8 cellular contexts compared by ENCODE assay signal in the genomic region with DNA sequence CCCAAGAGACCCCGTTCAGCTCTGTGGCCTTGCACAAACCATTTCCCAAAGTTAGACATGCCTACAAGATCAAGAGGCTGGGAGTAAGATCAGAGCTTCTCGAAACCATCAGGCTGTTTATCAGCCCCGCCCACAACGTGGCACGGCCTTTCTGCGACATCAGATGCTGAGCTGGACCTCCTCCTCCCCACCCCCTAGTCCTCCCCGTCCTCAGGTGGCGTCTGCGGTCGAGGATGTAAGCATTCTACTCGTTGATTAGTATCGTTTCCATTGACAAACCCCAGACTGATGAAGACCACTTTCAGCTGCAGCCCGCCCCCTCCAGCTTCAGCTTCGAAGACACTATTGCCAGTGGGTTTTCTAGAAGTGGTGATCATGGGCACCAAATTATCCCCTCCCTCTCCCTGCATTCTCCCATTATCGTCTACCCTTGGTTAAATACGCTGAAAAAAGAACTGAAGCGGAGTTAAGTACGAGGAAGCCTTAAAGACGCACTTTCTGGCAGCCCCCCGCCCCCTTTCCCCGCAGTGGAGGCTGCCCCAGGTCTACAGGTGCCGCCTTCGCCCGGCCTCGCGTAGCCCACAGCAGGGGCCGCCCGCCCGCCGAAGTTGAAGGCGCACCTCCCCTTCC. TPM values are rescaled to one million over a fixed set of nuclear protein-coding genes. Genes with fewer than 3 reads are reported as not detected.
DNase-seq lines count a peak whose midpoint lies in the region; ATAC-seq and TF ChIP-seq lines count a peak whose summit lies in the region.

No MANE protein-coding gene starts in this region.

- no peaks in the 10 kb centered on the region for H3K27me3 Mint-ChIP-seq in chondrocyte (ENCODE audit: low read depth)

- no peaks in the 10 kb centered on the region for H3K36me3 ChIP-seq in PC-9 (ENCODE audit: low read depth)

- no peaks in the 10 kb centered on the region for H3K9me3 Mint-ChIP-seq in chondrocyte (ENCODE audit: low read depth)

- peak overlapping the region; percentile 98 for H3K4me3 ChIP-seq in PC-9

- peaks cover 5% of the 10 kb centered on the region for H3K4me1 ChIP-seq in PC-9 (replicated peaks; ENCODE audit: insufficient read depth)

- peak overlapping the region; percentile 36; the same call in 1 of the 2 replicates for H3K27ac ChIP-seq in PC-9

- peak overlapping the region; percentile 91 for H3K4me2 ChIP-seq in PC-9

- peak; percentile 37 for ATAC-seq in GM21576 (IDR thresholded peaks at IDR 0.05; ENCODE audit: unreplicated experiment)
- no peak for ATAC-seq in left lobe of liver
- no peak for ATAC-seq in HG03571 (IDR thresholded peaks at IDR 0.05; ENCODE audit: unreplicated experiment)
- no peak for ATAC-seq in GM21737 (IDR thresholded peaks at IDR 0.05; ENCODE audit: unreplicated experiment)

- peaks cover 20% of the 10 kb centered on the region for H3K4me1 Mint-ChIP-seq in chondrocyte (ENCODE audit: low read depth)

- peaks cover 13% of the 10 kb centered on the region; the same call in 1 of the 2 replicates for H3F3A ChIP-seq in PC-9 (ENCODE audit: insufficient read depth, low read depth)

- no peaks in the 10 kb centered on the region for H3K9me2 ChIP-seq in PC-9 (ENCODE audit: insufficient read depth)

- no peaks in the 10 kb centered on the region for H4K20me1 ChIP-seq in PC-9 (ENCODE audit: insufficient read depth)

- peak overlapping the region; percentile 99 for H2AFZ ChIP-seq in PC-9

- CTCF ChIA-PET in PC-9 (lab: Charles Lee), result no interaction called here

- peak; percentile 4 for DNase-seq in COLO829 (ENCODE audit: low spot score)
- DNase-seq in PC-9, result peak; percentile 60 to 71
- DNase-seq in chondrocyte (ENCODE audit: low spot score), result no peak
- DNase-seq in left lobe of liver (ENCODE audit: low spot score), result peak; percentile 50
- peak; percentile 21 for DNase-seq in stromal cell of bone marrow (ENCODE audit: low read depth)

- BruUV-seq in PC-9 (replicated peaks; lab: Mats Ljungman, UMichigan), result no TSS peak

- no peaks in the 10 kb centered on the region for H3K9me3 ChIP-seq in PC-9 (ENCODE audit: insufficient read depth, low read depth)

- intact Hi-C loops in PC-9 (cut with micrococcal nuclease; ENCODE audit: unreplicated experiment), result loop anchor here (5.0 to 10.0 kb wide), 4 partner anchors 122 to 258 kb away; a partner anchor contains a TSS

- H3K4me3 Mint-ChIP-seq in chondrocyte (ENCODE audit: unreplicated experiment), result peak overlapping the region; percentile 80

- no peaks in the 10 kb centered on the region for H3K36me3 Mint-ChIP-seq in chondrocyte (ENCODE audit: low read depth)

- no peaks in the 10 kb centered on the region for H3K79me2 ChIP-seq in PC-9 (ENCODE audit: low read depth)

- peak overlapping the region; percentile 52 for H3K27ac Mint-ChIP-seq in chondrocyte (ENCODE audit: unreplicated experiment)

- TF ChIP-seq CTCF in PC-9 (conservative IDR thresholded peaks at IDR 0.05) (no peak), chondrocyte (IDR thresholded peaks at IDR 0.05) (peak; percentile 27)

- POLR2A ChIA-PET in PC-9 (lab: Charles Lee; ENCODE audit: unreplicated experiment), result interaction anchor here (0.5 to 0.7 kb wide), 2 partner anchors 35 to 503 kb away, joined by 4 read pairs; no protein-coding TSS in a partner anchor

- no peaks in the 10 kb centered on the region for H3K27me3 ChIP-seq in PC-9 (ENCODE audit: insufficient read depth, low read depth)

RNA-seq across cellular contexts. Expression of a gene that starts 1.1 kb away (rescaled TPM):
- total RNA-seq in PC-9 (2021), result 22.3 and 27.4 TPM in 2 replicates
- 104 to 125 TPM (median 122 TPM) in 3 replicates for total RNA-seq in chondrocyte
- total RNA-seq in left lobe of liver, result 18.6 TPM

RNA-seq across cellular contexts. Expression of a gene that starts 53.6 kb away (rescaled TPM):
- total RNA-seq in PC-9 (2021) (0.26 and 0.40 TPM in 2 replicates), chondrocyte (0.49 to 0.89 TPM (median 0.70 TPM) in 3 replicates), left lobe of liver (0.35 TPM)
